Comparison of ENCODE assay signal across 26 cellular contexts in the genomic region with DNA sequence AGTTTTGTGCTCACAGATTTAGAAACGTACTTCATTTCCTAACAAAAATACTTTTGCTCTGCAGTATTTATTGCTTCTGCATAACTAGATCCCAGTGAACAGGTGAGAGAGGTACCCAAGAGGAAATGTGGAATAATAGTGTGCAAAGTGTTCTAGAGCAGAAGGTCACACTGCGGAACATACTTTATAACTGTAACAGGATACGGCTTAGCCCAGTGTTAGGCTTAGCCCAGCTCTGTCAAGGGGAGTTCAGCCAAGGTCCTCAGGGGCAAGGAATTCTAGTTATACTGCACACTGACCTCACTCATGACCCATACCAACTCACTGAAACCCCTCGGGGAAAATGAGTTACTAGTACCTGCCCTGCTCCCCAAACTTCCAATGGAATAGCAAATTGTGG. TPM values are rescaled to one million over a fixed set of nuclear protein-coding genes. Genes with fewer than 3 reads are reported as not detected.
DNase-seq lines count a peak whose midpoint lies in the region; ATAC-seq, FAIRE-seq and TF ChIP-seq lines count a peak whose summit lies in the region.
"Had no signal": no experiment of that assay in that cellular context is flagged by ENCODE, and none has a peak within 500 bp of the region (broad histone marks: within the 10 kb centered on the region; RNA-seq: fewer than 3 reads in every experiment).

No MANE protein-coding gene starts in this region.

- H3K4me1 Mint-ChIP-seq in WTC11 = peaks cover 63% of the 10 kb centered on the region
- H3K4me1 Mint-ChIP-seq: activated B cell treated with CpG ODN at 0.5 μM for 24 hours, B cell had no signal

- ATAC-seq in heart left ventricle (peak in 3 of 4 donors; percentile 45 to 62 (median 48)), WTC11 (0 out of 2 replicates have a peak, but pooled peaks have one; percentile 17), HG03460 (IDR thresholded peaks at IDR 0.05; ENCODE audit: unreplicated experiment) (no peak)
- ATAC-seq: effector memory CD8-positive, alpha-beta T cell; gastroesophageal sphincter; K562; left colon had no signal

- H3K18ac ChIP-seq in mesenchymal stem cell (ENCODE audit: low read depth in 1 of 2, low read length in 2 of 2) (peak overlapping the region in 1 of 2 experiments; percentile 40), trophoblast cell (ENCODE audit: low read length) (no peak overlapping the region)

- H2BK120ac ChIP-seq in mesenchymal stem cell (ENCODE audit: low read depth, low read length) = no peak overlapping the region
- H2BK120ac ChIP-seq in trophoblast cell (ENCODE audit: insufficient read depth, low read length, poor library complexity) = no peak overlapping the region

- TF ChIP-seq CTCF in heart left ventricle (IDR thresholded peaks at IDR 0.05) (no peak), right atrium auricular region (IDR thresholded peaks at IDR 0.05) (no peak), WTC11 (IDR thresholded peaks at IDR 0.05) (no peak)

- no peak overlapping the region for H3K4me3 Mint-ChIP-seq in WTC11
- H3K4me3 Mint-ChIP-seq: activated B cell treated with CpG ODN at 0.5 μM for 24 hours; B cell; brain; effector memory CD8-positive, alpha-beta T cell; neural progenitor cell had no signal

- H3K23ac ChIP-seq in mesenchymal stem cell (ENCODE audit: low read length in 2 of 2) (no peak overlapping the region), trophoblast cell (ENCODE audit: low read length) (no peak overlapping the region)

- H2BK15ac ChIP-seq in mesenchymal stem cell (ENCODE audit: low read depth, poor library complexity, severe bottlenecking) = no peak overlapping the region

- H2AK5ac ChIP-seq in mesenchymal stem cell (ENCODE audit: low read length, severe bottlenecking) (peak overlapping the region; percentile 73), trophoblast cell (ENCODE audit: low read length) (no peak overlapping the region)

- H3K14ac ChIP-seq in mesenchymal stem cell (ENCODE audit: low read length in 2 of 2) = no peak overlapping the region
- H3K14ac ChIP-seq in trophoblast cell (ENCODE audit: low read length) = no peak overlapping the region

- no peaks in the 10 kb centered on the region for H3K9me3 Mint-ChIP-seq in WTC11
- H3K9me3 Mint-ChIP-seq: activated B cell treated with CpG ODN at 0.5 μM for 24 hours; brain; effector memory CD8-positive, alpha-beta T cell had no signal

- no peaks in the 10 kb centered on the region for H3K36me3 Mint-ChIP-seq in WTC11
- H3K36me3 Mint-ChIP-seq: brain, neural progenitor cell had no signal

- no peak overlapping the region for H3K9ac ChIP-seq in mesenchymal stem cell (ENCODE audit: low read length)
- H3K9ac ChIP-seq in trophoblast cell (ENCODE audit: low read length) = no peak overlapping the region
- H3K9ac ChIP-seq: neural progenitor cell had no signal

- POLR2A ChIA-PET in WTC11 (lab: Charles Lee) = no interaction called here

- H3K4me2 ChIP-seq in mesenchymal stem cell (ENCODE audit: low read length, poor library complexity, severe bottlenecking) (peak overlapping the region; percentile 43), trophoblast cell (ENCODE audit: low read length) (no peak overlapping the region)
- H3K4me2 ChIP-seq: neural progenitor cell had no signal

- H2AFZ ChIP-seq in mesenchymal stem cell (ENCODE audit: low read depth, low read length) (no peak overlapping the region), trophoblast cell (ENCODE audit: insufficient read depth, low read length, poor library complexity) (no peak overlapping the region)
- H2AFZ ChIP-seq: neural progenitor cell had no signal

- 67 to 84% (median 77%) methylated on average over 4 of the region's 4 CpGs for WGBS in heart left ventricle, 4 donors
- WGBS in mesenchymal stem cell = 76% methylated on average over 2 of the region's 4 CpGs
- WGBS in trophoblast cell (ENCODE audit: extremely low coverage, insufficient coverage, insufficient read length) = no CpG with 5 or more reads among the region's 4 CpGs

- H4K91ac ChIP-seq in mesenchymal stem cell (ENCODE audit: low read length) (no peak overlapping the region), trophoblast cell (ENCODE audit: low read depth, low read length) (no peak overlapping the region)

- intact Hi-C loops in heart left ventricle (cut with DNase I) = loop anchor here in 2 of 10 donors (10.0 kb wide), 2 partner anchors 49 to 91 kb away; no protein-coding TSS in a partner anchor

- H3K4me1 ChIP-seq in heart left ventricle (peaks cover 5 to 59% (median 23%) of the 10 kb centered on the region in 12 donors), right atrium auricular region (no peaks in the 10 kb centered on the region), mesenchymal stem cell (ENCODE audit: control insufficient read depth, insufficient read depth, low read depth, low read length) (peaks cover 13% of the 10 kb centered on the region), trophoblast cell (ENCODE audit: control insufficient read depth in 1 of 2, insufficient read depth in 2 of 2, low read length in 2 of 2) (peaks cover 3 to 18% of the 10 kb centered on the region in 2 experiments)

- H3K79me2 ChIP-seq in trophoblast cell (ENCODE audit: control insufficient read depth, insufficient read depth, low read length, poor library complexity) = peaks cover 10% of the 10 kb centered on the region

- no peak for TF ChIP-seq POLR2A in heart left ventricle (IDR thresholded peaks at IDR 0.05)

- H2BK5ac ChIP-seq in mesenchymal stem cell (ENCODE audit: low read depth, low read length, poor library complexity, severe bottlenecking) (no peak overlapping the region), trophoblast cell (ENCODE audit: low read depth, low read length, poor library complexity) (no peak overlapping the region)

- H3K27ac ChIP-seq in heart left ventricle = no peak overlapping the region
- H3K27ac ChIP-seq in right atrium auricular region = no peak overlapping the region
- H3K27ac ChIP-seq in mesenchymal stem cell (ENCODE audit: low read length, poor library complexity, severe bottlenecking) = peak overlapping the region; percentile 87
- no peak overlapping the region for H3K27ac ChIP-seq in trophoblast cell (ENCODE audit: low read depth, low read length)
- H3K27ac ChIP-seq: neural progenitor cell, transverse colon had no signal

- no peaks in the 10 kb centered on the region for H3K27me3 Mint-ChIP-seq in WTC11 (ENCODE audit: low read depth)
- H3K27me3 Mint-ChIP-seq: activated B cell treated with CpG ODN at 0.5 μM for 24 hours had no signal

- peak overlapping the region; percentile 4; the same call in 1 of the 2 replicates for H3K27ac Mint-ChIP-seq in WTC11
- H3K27ac Mint-ChIP-seq: activated B cell treated with CpG ODN at 0.5 μM for 24 hours; B cell; brain; effector memory CD8-positive, alpha-beta T cell; neural progenitor cell had no signal

- H3K9me3 ChIP-seq in heart left ventricle = no peaks in the 10 kb centered on the region
- no peaks in the 10 kb centered on the region for H3K9me3 ChIP-seq in right atrium auricular region
- H3K9me3 ChIP-seq in mesenchymal stem cell (ENCODE audit: control insufficient read depth, low read length) = no peaks in the 10 kb centered on the region
- no peaks in the 10 kb centered on the region for H3K9me3 ChIP-seq in trophoblast cell (ENCODE audit: insufficient read depth, low read depth, low read length)
- H3K9me3 ChIP-seq: esophagus squamous epithelium, gastroesophageal sphincter, transverse colon had no signal

- CTCF ChIA-PET in WTC11 (lab: Charles Lee) = interaction anchor here (1.1 kb wide), 1 partner anchor 164 kb away, joined by 3 read pairs; no protein-coding TSS in a partner anchor

- H3K4ac ChIP-seq in mesenchymal stem cell (ENCODE audit: low read depth in 1 of 2, low read length in 2 of 2) = no peak overlapping the region
- H3K4ac ChIP-seq in trophoblast cell (ENCODE audit: low read depth, low read length) = no peak overlapping the region

- no peak overlapping the region for H4K12ac ChIP-seq in trophoblast cell (ENCODE audit: low read depth, low read length)

- H3K27me3 ChIP-seq in heart left ventricle = no peaks in the 10 kb centered on the region
- no peaks in the 10 kb centered on the region for H3K27me3 ChIP-seq in right atrium auricular region
- no peaks in the 10 kb centered on the region for H3K27me3 ChIP-seq in mesenchymal stem cell (ENCODE audit: control insufficient read depth in 1 of 2, insufficient read depth in 1 of 2, low read length in 2 of 2)
- no peaks in the 10 kb centered on the region for H3K27me3 ChIP-seq in trophoblast cell (ENCODE audit: insufficient read depth, low read length)
- H3K27me3 ChIP-seq: esophagus squamous epithelium, gastroesophageal sphincter, neural progenitor cell, transverse colon had no signal

- FAIRE-seq in urothelium cell line (lab: Jason Lieb, UNC) = peak; percentile 48
- FAIRE-seq: H1, K562 had no signal

- H2BK12ac ChIP-seq in mesenchymal stem cell (ENCODE audit: low read length in 2 of 2) (no peak overlapping the region), trophoblast cell (ENCODE audit: low read length) (no peak overlapping the region)

- H4K8ac ChIP-seq in mesenchymal stem cell (ENCODE audit: low read length) (no peak overlapping the region), trophoblast cell (ENCODE audit: low read depth, low read length) (no peak overlapping the region)

- no peaks in the 10 kb centered on the region for H3K79me1 ChIP-seq in mesenchymal stem cell (replicated peaks; ENCODE audit: low read length, poor library complexity, severe bottlenecking)
- peaks cover 8% of the 10 kb centered on the region for H3K79me1 ChIP-seq in trophoblast cell (ENCODE audit: low read length)

- no peak overlapping the region for H3K4me3 ChIP-seq in heart left ventricle
- H3K4me3 ChIP-seq in right atrium auricular region = no peak overlapping the region
- no peak overlapping the region for H3K4me3 ChIP-seq in mesenchymal stem cell (ENCODE audit: insufficient read depth in 1 of 2, low read depth in 1 of 2, low read length in 2 of 2)
- H3K4me3 ChIP-seq in trophoblast cell (ENCODE audit: low read depth, low read length) = no peak overlapping the region
- H3K4me3 ChIP-seq: esophagus squamous epithelium, gastroesophageal sphincter, K562, neural progenitor cell, transverse colon had no signal

- H3K36me3 ChIP-seq in heart left ventricle (no peaks in the 10 kb centered on the region), right atrium auricular region (no peaks in the 10 kb centered on the region), mesenchymal stem cell (ENCODE audit: control insufficient read depth in 1 of 2, insufficient read depth in 2 of 2, low read depth in 1 of 2, low read length in 2 of 2) (peaks cover 0 to 11% of the 10 kb centered on the region in 2 experiments), trophoblast cell (ENCODE audit: control insufficient read depth in 1 of 2, insufficient read depth in 2 of 2, low read length in 2 of 2) (peaks cover 2 to 3% of the 10 kb centered on the region in 2 experiments)
- H3K36me3 ChIP-seq: esophagus squamous epithelium, gastroesophageal sphincter, neural progenitor cell, transverse colon had no signal

- DNase-seq in heart left ventricle (no peak), right atrium auricular region (ENCODE audit: low spot score) (no peak), WTC11 (ENCODE audit: low spot score) (no peak), mesenchymal stem cell (peak; percentile 35), urothelium cell line (ENCODE audit: low spot score) (no peak), AG20443 (ENCODE audit: low spot score) (no peak), trophoblast cell (no peak)
- DNase-seq: activated B cell treated with CpG ODN at 0.5 μM for 24 hours; activated CD4-positive, alpha-beta T cell treated with anti-CD3 and anti-CD28 coated beads, Interleukin-2, amount 50 U/mL, for 48 hours; activated effector memory CD4-positive, alpha-beta T cell treated with anti-CD3 and anti-CD28 coated beads, Interleukin-2, amount 50 U/mL, for 16 hours; effector memory CD8-positive, alpha-beta T cell; esophagus squamous epithelium; left colon; NCI-H1694 treated with DMSO at 0.1 percent for 48 hours; NCI-H526 treated with DMSO at 0.1 percent for 48 hours; stimulated activated CD4-positive, alpha-beta T cell treated with anti-CD3 and anti-CD28 coated beads, Interleukin-4, amount 100 ng/mL, for 24 hours; stimulated activated naive CD4-positive, alpha-beta T cell treated with Interleukin-2 at 50 U/mL for 16 hours; T-helper 9 cell; transverse colon had no signal

RNA-seq across cellular contexts. Expression of gene PTPN14, which starts 55.3 kb away (rescaled TPM):
- total RNA-seq in heart left ventricle = 10 to 100 TPM; 25.3 to 52.0 (median 45.9) TPM
- 10 to 100 TPM in 1 of 2 donors, 1 to 10 TPM in 1; 8.7 to 23.9 TPM for polyA plus RNA-seq in heart left ventricle
- 10 to 100 TPM in 1 of 2 donors, 1 to 10 TPM in 1; 8.4 to 27.2 TPM for total RNA-seq in right atrium auricular region
- total RNA-seq in WTC11 (2021) = 83.3 to 88.4 TPM (median 86.4 TPM) in 3 replicates
- 18.6 TPM for polyA plus RNA-seq in mesenchymal stem cell (2013, experiment 1 of 2)
- polyA plus RNA-seq in mesenchymal stem cell (2013, experiment 2 of 2) = 18.0 TPM
- 40.3 and 40.4 TPM in 2 replicates for polyA plus RNA-seq in trophoblast cell (2013)
- total RNA-seq: activated B cell treated with CpG ODN at 0.5 μM for 24 hours, B cell had no signal
